Comparison of ENCODE assay signal across 23 cellular contexts in genomic region chr9:311837-312236, GRCh38.
"Had no signal": no experiment of that assay in that cellular context is flagged by ENCODE, and none has a peak within 500 bp of the region (broad histone marks: within the 10 kb centered on the region; RNA-seq: fewer than 3 reads in every experiment).

No MANE protein-coding gene starts in this region.

- H3K36me3 Mint-ChIP-seq: mesothelial cell of epicardium, type B pancreatic cell had no signal

- H3K9me3 Mint-ChIP-seq: immature natural killer cell; memory B cell; mesothelial cell of epicardium; natural killer cell treated with Interleukin-12 subunit alpha and Interleukin-12 subunit beta and Interleukin-15 and Interleukin-18, amount 100 ng/mL, for 72 hours; type B pancreatic cell had no signal

- H3K27me3 ChIP-seq: esophagus squamous epithelium, gastroesophageal sphincter, right atrium auricular region, sigmoid colon, suprapubic skin, thyroid gland had no signal

- H3K27ac ChIP-seq: epithelial cell of prostate, esophagus squamous epithelium, gastroesophageal sphincter, left ventricle myocardium inferior, lower lobe of right lung, parathyroid adenoma, right atrium auricular region, sigmoid colon, skin epidermis, suprapubic skin, thyroid gland had no signal

- DNase-seq: effector memory CD4-positive, alpha-beta T cell; esophagus squamous epithelium; foreskin fibroblast; immature natural killer cell; kidney; left cardiac atrium; left ventricle myocardium inferior; lower lobe of right lung; sigmoid colon; stimulated activated CD4-positive, alpha-beta T cell treated with anti-CD3 and anti-CD28 coated beads, Interleukin-2, amount 100 ng/mL, for 48 hours; stimulated activated naive CD8-positive, alpha-beta T cell treated with anti-CD3 and anti-CD28 coated beads, Interleukin-15, Interleukin-2, amounts not matched to agents 100 U/mL and 50 U/mL, for 24 hours; thyroid gland had no signal

- H3K27ac Mint-ChIP-seq: immature natural killer cell; memory B cell; mesothelial cell of epicardium; natural killer cell treated with Interleukin-12 subunit alpha and Interleukin-12 subunit beta and Interleukin-15 and Interleukin-18, amount 100 ng/mL, for 72 hours; type B pancreatic cell had no signal

- H3K27me3 Mint-ChIP-seq: memory B cell; natural killer cell treated with Interleukin-12 subunit alpha and Interleukin-12 subunit beta and Interleukin-15 and Interleukin-18, amount 100 ng/mL, for 72 hours; type B pancreatic cell had no signal

- H3K36me3 ChIP-seq: left ventricle myocardium inferior, right atrium auricular region, sigmoid colon, thyroid gland had no signal

- ATAC-seq: gastroesophageal sphincter; left cardiac atrium; lower lobe of right lung; natural killer cell treated with Interleukin-12 subunit alpha and Interleukin-12 subunit beta and Interleukin-15 and Interleukin-18, amount 100 ng/mL, for 72 hours; stimulated activated naive CD8-positive, alpha-beta T cell treated with anti-CD3 and anti-CD28 coated beads, Interleukin-15, Interleukin-2, amounts not matched to agents 100 U/mL and 50 U/mL, for 24 hours had no signal

- FAIRE-seq: kidney, urothelium cell line had no signal

- H3K9me3 ChIP-seq: esophagus squamous epithelium, gastroesophageal sphincter, left ventricle myocardium inferior, lower lobe of right lung, right atrium auricular region, sigmoid colon, suprapubic skin, thyroid gland had no signal

- H3K4me1 ChIP-seq: esophagus squamous epithelium, gastroesophageal sphincter, left ventricle myocardium inferior, lower lobe of right lung, parathyroid adenoma, right atrium auricular region, sigmoid colon, suprapubic skin, thyroid gland had no signal

- H2AFZ ChIP-seq: parathyroid adenoma had no signal

- H3K4me3 ChIP-seq: esophagus squamous epithelium, gastroesophageal sphincter, left ventricle myocardium inferior, lower lobe of right lung, right atrium auricular region, sigmoid colon, skin epidermis, suprapubic skin, thyroid gland had no signal

- H3K4me3 Mint-ChIP-seq: immature natural killer cell; memory B cell; mesothelial cell of epicardium; natural killer cell treated with Interleukin-12 subunit alpha and Interleukin-12 subunit beta and Interleukin-15 and Interleukin-18, amount 100 ng/mL, for 72 hours; type B pancreatic cell had no signal

- H3K9ac ChIP-seq: parathyroid adenoma had no signal

- H3K4me1 Mint-ChIP-seq: memory B cell, mesothelial cell of epicardium had no signal

- H3K79me2 ChIP-seq: parathyroid adenoma had no signal
